Comparison of ENCODE assay signal across 1 cellular context in genomic region chr2:46970334-46971288, GRCh38.
TF ChIP-seq lines count a peak whose summit lies in the region.

No MANE protein-coding gene starts in this region.

TF ChIP-seq in IMR-90, 13 proteins besides CTCF, POLR2A, EP300 and RAD21 (continued from another document):
- TF ChIP-seq RFX5 (IDR thresholded peaks at IDR 0.05; ENCODE audit: low read depth, low read length) (no peak), MAZ (IDR thresholded peaks at IDR 0.05; ENCODE audit: borderline replicate concordance, low read depth, low read length) (no peak)
